8 cellular contexts compared by ENCODE assay signal in the genomic region with DNA sequence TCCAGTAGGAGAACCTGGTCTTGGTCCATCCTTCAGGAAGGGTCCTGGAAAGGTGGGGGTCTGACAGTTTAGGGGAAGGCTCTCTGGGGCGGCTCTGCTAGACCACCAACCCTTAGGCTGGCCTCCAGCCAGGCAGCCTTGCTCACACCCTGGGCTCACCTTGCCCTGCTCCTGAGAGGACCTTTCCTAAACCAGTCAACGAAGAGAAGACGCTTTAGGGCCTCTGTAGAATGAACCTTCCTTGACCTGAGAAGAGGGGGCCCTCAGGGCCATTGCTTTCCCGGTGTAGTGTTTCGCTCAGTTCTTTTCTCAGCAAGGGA. TPM values are rescaled to one million over a fixed set of nuclear protein-coding genes. Genes with fewer than 3 reads are reported as not detected.
DNase-seq lines count a peak whose midpoint lies in the region; ATAC-seq and TF ChIP-seq lines count a peak whose summit lies in the region.

No MANE protein-coding gene starts in this region.

- H3K9me3 Mint-ChIP-seq in activated CD4-positive, alpha-beta T cell treated with anti-CD3 and anti-CD28 coated beads, Interleukin-2, amount 10 ng/mL, durations not matched to agents 24 days and 14 days = no peaks in the 10 kb centered on the region
- no peaks in the 10 kb centered on the region for H3K9me3 Mint-ChIP-seq in activated T-helper 17 cell treated with anti-CD3 and anti-CD28 coated beads, Interleukin-2, amount 50 U/mL, for 72 hours

- H3K4me3 ChIP-seq in iPS-20b (ENCODE audit: low read length) (peak overlapping the region; percentile 82), thoracic aorta (peak overlapping the region; percentile 95)

- no peak for TF ChIP-seq CTCF in thoracic aorta (IDR thresholded peaks at IDR 0.05)

- H3K9me3 ChIP-seq in iPS-20b (ENCODE audit: insufficient read depth, low read depth, low read length) = no peaks in the 10 kb centered on the region
- H3K9me3 ChIP-seq in thoracic aorta = no peaks in the 10 kb centered on the region

- H3K27me3 ChIP-seq in iPS-20b (ENCODE audit: insufficient read depth, low read length) (peaks cover 7% of the 10 kb centered on the region; the same call in 1 of the 2 replicates), thoracic aorta (replicated peaks; ENCODE audit: insufficient read depth) (no peaks in the 10 kb centered on the region)

- ATAC-seq in activated T-helper 17 cell treated with anti-CD3 and anti-CD28 coated beads, Interleukin-2, amount 50 U/mL, for 72 hours (replicated peaks) = no peak
- ATAC-seq in thoracic aorta (ENCODE audit: insufficient number of reproducible peaks, low FRiP score, low read depth) (no peak), GM19397 (IDR thresholded peaks at IDR 0.05; ENCODE audit: unreplicated experiment) (no peak)

- H3K27ac ChIP-seq in iPS-20b (ENCODE audit: low read length) (no peak overlapping the region), thoracic aorta (no peak overlapping the region)

- H3K27ac Mint-ChIP-seq in activated CD4-positive, alpha-beta T cell treated with anti-CD3 and anti-CD28 coated beads, Interleukin-2, amount 10 ng/mL, durations not matched to agents 24 days and 14 days = peak overlapping the region; percentile 92
- peak overlapping the region; percentile 98 for H3K27ac Mint-ChIP-seq in activated T-helper 17 cell treated with anti-CD3 and anti-CD28 coated beads, Interleukin-2, amount 50 U/mL, for 72 hours

- intact Hi-C loops in activated CD4-positive, alpha-beta T cell treated with anti-CD3 and anti-CD28 coated beads, Interleukin-2, amount 10 ng/mL, durations not matched to agents 24 days and 14 days (cut with micrococcal nuclease) = loop anchor here (2.0 to 5.0 kb wide), 2 partner anchors 50 to 215 kb away; a partner anchor contains a TSS

- H3K27me3 Mint-ChIP-seq in activated CD4-positive, alpha-beta T cell treated with anti-CD3 and anti-CD28 coated beads, Interleukin-2, amount 10 ng/mL, durations not matched to agents 24 days and 14 days = no peaks in the 10 kb centered on the region
- no peaks in the 10 kb centered on the region for H3K27me3 Mint-ChIP-seq in activated T-helper 17 cell treated with anti-CD3 and anti-CD28 coated beads, Interleukin-2, amount 50 U/mL, for 72 hours

- no peak for DNase-seq in activated CD4-positive, alpha-beta T cell treated with anti-CD3 and anti-CD28 coated beads, Interleukin-2, amount 10 ng/mL, durations not matched to agents 24 days and 14 days
- DNase-seq in activated CD4-positive, alpha-beta T cell treated with anti-CD3 and anti-CD28 coated beads for 1 hour = no peak
- no peak for DNase-seq in thoracic aorta (ENCODE audit: low spot score)
- no peak for DNase-seq in NCI-H1092 treated with DMSO at 0.1 percent for 48 hours (lab: John Stamatoyannopoulos, UW)
- DNase-seq in KG1 (lab: John Stamatoyannopoulos, UW) = no peak

- H3K36me3 Mint-ChIP-seq in activated CD4-positive, alpha-beta T cell treated with anti-CD3 and anti-CD28 coated beads, Interleukin-2, amount 10 ng/mL, durations not matched to agents 24 days and 14 days (ENCODE audit: low read depth) = peaks cover 38% of the 10 kb centered on the region
- H3K36me3 Mint-ChIP-seq in activated T-helper 17 cell treated with anti-CD3 and anti-CD28 coated beads, Interleukin-2, amount 50 U/mL, for 72 hours (ENCODE audit: low read depth) = peaks cover 63% of the 10 kb centered on the region

- H3K36me3 ChIP-seq in iPS-20b (ENCODE audit: insufficient read depth, low read depth, low read length) (peaks cover 21% of the 10 kb centered on the region), thoracic aorta (peaks cover 23% of the 10 kb centered on the region)

- H3K4me3 Mint-ChIP-seq in activated CD4-positive, alpha-beta T cell treated with anti-CD3 and anti-CD28 coated beads, Interleukin-2, amount 10 ng/mL, durations not matched to agents 24 days and 14 days = peak overlapping the region; percentile 97
- H3K4me3 Mint-ChIP-seq in activated T-helper 17 cell treated with anti-CD3 and anti-CD28 coated beads, Interleukin-2, amount 50 U/mL, for 72 hours = peak overlapping the region; percentile 100

- H3K9ac ChIP-seq in iPS-20b (ENCODE audit: low read depth, low read length) = peak overlapping the region; percentile 73

- peaks cover 25% of the 10 kb centered on the region; the same call in 1 of the 2 replicates for H3K4me1 ChIP-seq in iPS-20b (ENCODE audit: insufficient read depth, low read length)
- peaks cover 10 to 44% of the 10 kb centered on the region in 2 donors for H3K4me1 ChIP-seq in thoracic aorta (ENCODE audit: control insufficient read depth in 1 of 2, low read depth in 2 of 2)

- peaks cover 46% of the 10 kb centered on the region for H3K4me1 Mint-ChIP-seq in activated CD4-positive, alpha-beta T cell treated with anti-CD3 and anti-CD28 coated beads, Interleukin-2, amount 10 ng/mL, durations not matched to agents 24 days and 14 days
- H3K4me1 Mint-ChIP-seq in activated T-helper 17 cell treated with anti-CD3 and anti-CD28 coated beads, Interleukin-2, amount 50 U/mL, for 72 hours = peaks cover 29% of the 10 kb centered on the region

RNA-seq across cellular contexts. Expression of a gene that starts 1.1 kb away (rescaled TPM):
- 70.7 and 75.5 TPM in 2 replicates for total RNA-seq in activated CD4-positive, alpha-beta T cell treated with anti-CD3 and anti-CD28 coated beads, Interleukin-2, amount 10 ng/mL, durations not matched to agents 24 days and 14 days
- total RNA-seq in activated T-helper 17 cell treated with anti-CD3 and anti-CD28 coated beads, Interleukin-2, amount 50 U/mL, for 72 hours = 100 to 1,000 TPM in 1 of 2 donors, 10 to 100 TPM in 1; 86.7 to 117 TPM
- total RNA-seq in thoracic aorta = 10 to 100 TPM; 28.4 to 41.8 TPM

RNA-seq across cellular contexts. Expression of a gene that starts 10.6 kb away (rescaled TPM):
- 72.8 and 74.4 TPM in 2 replicates for total RNA-seq in activated CD4-positive, alpha-beta T cell treated with anti-CD3 and anti-CD28 coated beads, Interleukin-2, amount 10 ng/mL, durations not matched to agents 24 days and 14 days
- 10 to 100 TPM; 42.3 to 82.1 TPM for total RNA-seq in activated T-helper 17 cell treated with anti-CD3 and anti-CD28 coated beads, Interleukin-2, amount 50 U/mL, for 72 hours
- total RNA-seq in thoracic aorta = 100 to 1,000 TPM in 1 of 2 donors, 10 to 100 TPM in 1; 97.2 to 114 TPM

RNA-seq across cellular contexts. Expression of a gene that starts 15.9 kb away (rescaled TPM):
- not detected in 2 replicates for total RNA-seq in activated CD4-positive, alpha-beta T cell treated with anti-CD3 and anti-CD28 coated beads, Interleukin-2, amount 10 ng/mL, durations not matched to agents 24 days and 14 days
- under 1 TPM; 0.24 TPM for total RNA-seq in activated T-helper 17 cell treated with anti-CD3 and anti-CD28 coated beads, Interleukin-2, amount 50 U/mL, for 72 hours
- total RNA-seq in thoracic aorta = under 1 TPM in 1 of 2 donors, not detected in 1; 0.27 TPM

RNA-seq across cellular contexts. Expression of a gene that starts 23.2 kb away (rescaled TPM):
- total RNA-seq in activated CD4-positive, alpha-beta T cell treated with anti-CD3 and anti-CD28 coated beads, Interleukin-2, amount 10 ng/mL, durations not matched to agents 24 days and 14 days = 13.0 and 13.5 TPM in 2 replicates
- 10 to 100 TPM; 10.8 to 14.8 TPM for total RNA-seq in activated T-helper 17 cell treated with anti-CD3 and anti-CD28 coated beads, Interleukin-2, amount 50 U/mL, for 72 hours
- 10 to 100 TPM; 12.3 to 18.0 TPM for total RNA-seq in thoracic aorta

RNA-seq across cellular contexts. Expression of a gene that starts 29.6 kb away (rescaled TPM):
- 62.9 and 68.8 TPM in 2 replicates for total RNA-seq in activated CD4-positive, alpha-beta T cell treated with anti-CD3 and anti-CD28 coated beads, Interleukin-2, amount 10 ng/mL, durations not matched to agents 24 days and 14 days
- total RNA-seq in activated T-helper 17 cell treated with anti-CD3 and anti-CD28 coated beads, Interleukin-2, amount 50 U/mL, for 72 hours = 10 to 100 TPM; 40.7 to 66.0 TPM
- total RNA-seq in thoracic aorta = 10 to 100 TPM in 1 of 2 donors, 1 to 10 TPM in 1; 7.8 to 20.4 TPM
